11 cellular contexts compared by ENCODE assay signal in the genomic region with DNA sequence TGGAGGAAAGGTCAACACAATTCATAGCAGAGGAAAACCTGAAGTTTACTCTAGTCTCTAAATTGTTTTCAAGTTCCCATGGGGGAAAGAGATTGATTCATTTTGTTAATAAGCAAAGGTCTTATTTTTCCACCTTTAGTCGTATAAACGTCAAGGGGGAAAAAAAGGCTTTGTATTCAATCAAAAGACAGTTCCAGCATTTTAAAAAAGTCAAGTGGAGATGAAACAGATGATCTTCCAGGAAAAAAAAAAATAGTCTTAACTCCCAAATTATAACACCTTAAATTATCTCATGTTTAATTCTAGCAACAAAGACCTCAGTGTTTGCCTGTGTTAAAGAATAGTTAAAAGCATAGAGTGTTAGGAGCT.
DNase-seq lines count a peak whose midpoint lies in the region; ATAC-seq, FAIRE-seq and TF ChIP-seq lines count a peak whose summit lies in the region.
"Had no signal": no experiment of that assay in that cellular context is flagged by ENCODE, and none has a peak within 500 bp of the region (broad histone marks: within the 10 kb centered on the region; RNA-seq: fewer than 3 reads in every experiment).

No MANE protein-coding gene starts in this region.

- TF ChIP-seq CTCF in hepatocyte (IDR thresholded peaks at IDR 0.05; ENCODE audit: poor library complexity) (no peak), smooth muscle cell (IDR thresholded peaks at IDR 0.05; ENCODE audit: borderline replicate concordance, insufficient read depth, poor library complexity, severe bottlenecking) (no peak)

- TF ChIP-seq POLR2A in H54 (IDR thresholded peaks at IDR 0.05; ENCODE audit: low read depth, low read length): no peak

- H3K9me2 ChIP-seq in hepatocyte (replicated peaks; ENCODE audit: insufficient read depth): no peaks in the 10 kb centered on the region

- H3K4me2 ChIP-seq in hepatocyte (no peak overlapping the region), smooth muscle cell (peak overlapping the region; percentile 15)

- H3F3A ChIP-seq in smooth muscle cell (ENCODE audit: low read depth): peaks cover 25% of the 10 kb centered on the region

- ATAC-seq in activated CD8-positive, alpha-beta T cell treated with anti-CD3 and anti-CD28 coated beads, Interleukin-2, amount 10 ng/mL, durations not matched to agents 7 days and 5 days: no peak
- ATAC-seq in HG02642 (IDR thresholded peaks at IDR 0.05; ENCODE audit: poor library complexity, unreplicated experiment): no peak

- H3K9me3 Mint-ChIP-seq in activated CD8-positive, alpha-beta T cell treated with anti-CD3 and anti-CD28 coated beads, Interleukin-2, amount 10 ng/mL, durations not matched to agents 7 days and 5 days (ENCODE audit: insufficient read depth): no peaks in the 10 kb centered on the region

- FAIRE-seq in urothelium cell line (lab: Jason Lieb, UNC) (no peak), H54 (lab: Jason Lieb, UNC) (no peak)
- FAIRE-seq: frontal cortex had no signal

- H3K27me3 ChIP-seq in HUES6 (ENCODE audit: control insufficient read depth, insufficient read depth, low read length) (no peaks in the 10 kb centered on the region), hepatocyte (no peaks in the 10 kb centered on the region), smooth muscle cell (ENCODE audit: low read depth) (no peaks in the 10 kb centered on the region)

- H3K4me3 ChIP-seq in HUES6 (ENCODE audit: low read depth, low read length) (no peak overlapping the region), hepatocyte (no peak overlapping the region), smooth muscle cell (no peak overlapping the region)

- H3K79me2 ChIP-seq in hepatocyte: no peaks in the 10 kb centered on the region
- no peaks in the 10 kb centered on the region for H3K79me2 ChIP-seq in smooth muscle cell (ENCODE audit: low read depth)

- peak overlapping the region; percentile 97 for H3K27ac ChIP-seq in HUES6 (ENCODE audit: low read depth, low read length)
- peak overlapping the region; percentile 92 for H3K27ac ChIP-seq in hepatocyte
- peak overlapping the region; percentile 96 for H3K27ac ChIP-seq in smooth muscle cell (ENCODE audit: low read depth)

- H3K4me3 Mint-ChIP-seq in activated CD8-positive, alpha-beta T cell treated with anti-CD3 and anti-CD28 coated beads, Interleukin-2, amount 10 ng/mL, durations not matched to agents 7 days and 5 days: no peak overlapping the region

- CTCF ChIA-PET in activated CD8-positive, alpha-beta T cell treated with anti-CD3 and anti-CD28 coated beads, Interleukin-2, amount 10 ng/mL, durations not matched to agents 7 days and 5 days (lab: Charles Lee): interaction anchor here (1.2 to 3.2 kb wide), 4 partner anchors 9 to 95 kb away, joined by 4 to 14 read pairs (median 10); no protein-coding TSS in a partner anchor

- no peak overlapping the region for H2AFZ ChIP-seq in hepatocyte
- H2AFZ ChIP-seq in smooth muscle cell (ENCODE audit: low read depth): no peak overlapping the region

- H3K27me3 Mint-ChIP-seq in activated CD8-positive, alpha-beta T cell treated with anti-CD3 and anti-CD28 coated beads, Interleukin-2, amount 10 ng/mL, durations not matched to agents 7 days and 5 days (ENCODE audit: low read depth): no peaks in the 10 kb centered on the region

- POLR2A ChIA-PET in activated CD8-positive, alpha-beta T cell treated with anti-CD3 and anti-CD28 coated beads, Interleukin-2, amount 10 ng/mL, durations not matched to agents 7 days and 5 days (lab: Charles Lee): interaction anchor here (1.4 to 1.9 kb wide), 3 partner anchors 8 to 25 kb away, joined by 6 to 11 read pairs (median 9); no protein-coding TSS in a partner anchor

- DNase-seq in activated CD8-positive, alpha-beta T cell treated with anti-CD3 and anti-CD28 coated beads, Interleukin-2, amount 10 ng/mL, durations not matched to agents 7 days and 5 days: no peak
- DNase-seq in hepatocyte (ENCODE audit: low spot score) (no peak), smooth muscle cell (lab: John Stamatoyannopoulos, UW; ENCODE audit: unreplicated experiment) (no peak), GM19240 (ENCODE audit: insufficient read length, low spot score) (no peak), urothelium cell line (ENCODE audit: low spot score) (no peak), H54 (ENCODE audit: insufficient read length, low spot score) (no peak)
- DNase-seq: activated T-cell treated with anti-CD3 and anti-CD28 coated beads, Interleukin-2, amount 50 U/mL, for 1 hour; retina had no signal

- WGBS in hepatocyte (ENCODE audit: low lambda C conversion rate, missing lambda C conversion rate): 72% methylated on average over 2 of the region's 2 CpGs
- 69% methylated on average over 2 of the region's 2 CpGs for WGBS in smooth muscle cell (ENCODE audit: low lambda C conversion rate)

- H4K20me1 ChIP-seq in hepatocyte (ENCODE audit: insufficient read depth, poor library complexity, severe bottlenecking) (no peaks in the 10 kb centered on the region), smooth muscle cell (ENCODE audit: low read depth) (no peaks in the 10 kb centered on the region)

- H3K9me3 ChIP-seq in HUES6 (ENCODE audit: control insufficient read depth, insufficient read depth, low read depth, low read length) (no peaks in the 10 kb centered on the region), hepatocyte (ENCODE audit: low read depth) (no peaks in the 10 kb centered on the region), smooth muscle cell (replicated peaks; ENCODE audit: low read depth) (no peaks in the 10 kb centered on the region)

- peak overlapping the region; percentile 76 for H3K9ac ChIP-seq in HUES6 (ENCODE audit: low read length)
- H3K9ac ChIP-seq in smooth muscle cell (ENCODE audit: low read depth): peak overlapping the region; percentile 69

- peak overlapping the region; percentile 9 for H3K27ac Mint-ChIP-seq in activated CD8-positive, alpha-beta T cell treated with anti-CD3 and anti-CD28 coated beads, Interleukin-2, amount 10 ng/mL, durations not matched to agents 7 days and 5 days

- no peaks in the 10 kb centered on the region for H3K36me3 ChIP-seq in HUES6 (ENCODE audit: control insufficient read depth, insufficient read depth, low read length)
- no peaks in the 10 kb centered on the region for H3K36me3 ChIP-seq in hepatocyte (replicated peaks; ENCODE audit: insufficient read depth, low read depth)
- H3K36me3 ChIP-seq in smooth muscle cell (ENCODE audit: low read depth): no peaks in the 10 kb centered on the region

- H3K4me1 Mint-ChIP-seq in activated CD8-positive, alpha-beta T cell treated with anti-CD3 and anti-CD28 coated beads, Interleukin-2, amount 10 ng/mL, durations not matched to agents 7 days and 5 days (ENCODE audit: low read depth): peaks cover 68% of the 10 kb centered on the region

- peaks cover 2% of the 10 kb centered on the region for H3K36me3 Mint-ChIP-seq in activated CD8-positive, alpha-beta T cell treated with anti-CD3 and anti-CD28 coated beads, Interleukin-2, amount 10 ng/mL, durations not matched to agents 7 days and 5 days (ENCODE audit: low read depth)

- H3K4me1 ChIP-seq in HUES6 (ENCODE audit: control insufficient read depth, insufficient read depth, low read length): peaks cover 30% of the 10 kb centered on the region
- peaks cover 24% of the 10 kb centered on the region for H3K4me1 ChIP-seq in hepatocyte (ENCODE audit: insufficient read depth)
- peaks cover 32% of the 10 kb centered on the region for H3K4me1 ChIP-seq in smooth muscle cell (ENCODE audit: low read depth)
